14 cellular contexts compared by ENCODE assay signal in genomic region chr7:20280475-20281351, GRCh38. TPM values are rescaled to one million over a fixed set of nuclear protein-coding genes. Genes with fewer than 3 reads are reported as not detected.
A peak's percentile ranks its signal among the peaks of the same experiment; 100 is the strongest.
DNase-seq lines count a peak whose midpoint lies in the region; ATAC-seq, FAIRE-seq and TF ChIP-seq lines count a peak whose summit lies in the region.
"Had no signal": no experiment of that assay in that cellular context is flagged by ENCODE, and none has a peak within 500 bp of the region (broad histone marks: within the 10 kb centered on the region; RNA-seq: fewer than 3 reads in every experiment).

No MANE protein-coding gene starts in this region.

- no peaks in the 10 kb centered on the region for H3K36me3 Mint-ChIP-seq in activated naive CD8-positive, alpha-beta T cell treated with anti-CD3 and anti-CD28 coated beads, Interleukin-2, amount 50 U/mL, for 24 hours (ENCODE audit: low read depth)
- H3K36me3 Mint-ChIP-seq in H9 (ENCODE audit: insufficient read depth in 1 of 3, low read depth in 3 of 3): no peaks in the 10 kb centered on the region

- H3K23me2 ChIP-seq in H9 (ENCODE audit: insufficient read length, low read depth, low read length, poor library complexity, severe bottlenecking): no peaks in the 10 kb centered on the region

- H3K27me3 Mint-ChIP-seq in activated naive CD8-positive, alpha-beta T cell treated with anti-CD3 and anti-CD28 coated beads, Interleukin-2, amount 50 U/mL, for 24 hours: no peaks in the 10 kb centered on the region
- no peaks in the 10 kb centered on the region for H3K27me3 Mint-ChIP-seq in H9 (ENCODE audit: low read depth)
- H3K27me3 Mint-ChIP-seq: effector memory CD8-positive, alpha-beta T cell had no signal

- no peak overlapping the region for H3K9ac ChIP-seq in H9 (ENCODE audit: extremely low read depth, insufficient read length, low read length)

- H4K91ac ChIP-seq in H9 (ENCODE audit: insufficient read length, low read depth, low read length): no peak overlapping the region

- H3K4ac ChIP-seq in H9 (ENCODE audit: low read depth, low read length): no peak overlapping the region

- no peak overlapping the region for H4K5ac ChIP-seq in H9 (ENCODE audit: insufficient read length, low read depth, low read length)

- 100% methylated on average over 1 of the region's 8 CpGs for WGBS in H9 (ENCODE audit: extremely low coverage, insufficient read length, low lambda C conversion rate)

- no peak overlapping the region for H3K23ac ChIP-seq in H9 (ENCODE audit: insufficient read length, low read depth, low read length)

- FAIRE-seq in D721Med (lab: Jason Lieb, UNC): peak; percentile 35

- ATAC-seq in activated naive CD8-positive, alpha-beta T cell treated with anti-CD3 and anti-CD28 coated beads, Interleukin-2, amount 50 U/mL, for 24 hours: peak; percentile 46
- ATAC-seq in foreskin keratinocyte: peak; percentile 97
- ATAC-seq in GM19023 (IDR thresholded peaks at IDR 0.05; ENCODE audit: unreplicated experiment): no peak
- ATAC-seq: effector memory CD8-positive, alpha-beta T cell; psoas muscle had no signal

- H3K27ac Mint-ChIP-seq in activated naive CD8-positive, alpha-beta T cell treated with anti-CD3 and anti-CD28 coated beads, Interleukin-2, amount 50 U/mL, for 24 hours: no peak overlapping the region
- peak overlapping the region in 1 of 3 experiments; percentile 4; a peak in 1 of 7 replicates for H3K27ac Mint-ChIP-seq in H9
- H3K27ac Mint-ChIP-seq: effector memory CD8-positive, alpha-beta T cell had no signal

- no peaks in the 10 kb centered on the region for H3K79me1 ChIP-seq in H9 (ENCODE audit: insufficient read depth, low read depth, low read length, poor library complexity, severe bottlenecking)

- no peak overlapping the region for H3K4me3 Mint-ChIP-seq in activated naive CD8-positive, alpha-beta T cell treated with anti-CD3 and anti-CD28 coated beads, Interleukin-2, amount 50 U/mL, for 24 hours
- no peak overlapping the region for H3K4me3 Mint-ChIP-seq in H9
- H3K4me3 Mint-ChIP-seq: effector memory CD8-positive, alpha-beta T cell had no signal

- no peak overlapping the region for H3K14ac ChIP-seq in H9 (ENCODE audit: insufficient read depth, low read length)

- H3K27me3 ChIP-seq in foreskin keratinocyte (no peaks in the 10 kb centered on the region), H9 (ENCODE audit: insufficient read depth, low read length) (no peaks in the 10 kb centered on the region)

- H3K79me2 ChIP-seq in H9 (ENCODE audit: insufficient read depth, low read length): no peaks in the 10 kb centered on the region

- no peaks in the 10 kb centered on the region for H3K9me3 Mint-ChIP-seq in activated naive CD8-positive, alpha-beta T cell treated with anti-CD3 and anti-CD28 coated beads, Interleukin-2, amount 50 U/mL, for 24 hours
- no peaks in the 10 kb centered on the region for H3K9me3 Mint-ChIP-seq in H9
- H3K9me3 Mint-ChIP-seq: effector memory CD8-positive, alpha-beta T cell had no signal

- no peak overlapping the region for H3T11ph ChIP-seq in H9 (ENCODE audit: low read length)

- H3K56ac ChIP-seq in H9 (ENCODE audit: insufficient read length, low read depth, low read length): no peak overlapping the region

- TF ChIP-seq CTCF in D721Med (IDR thresholded peaks at IDR 0.05; ENCODE audit: insufficient read depth, missing control alignments): no peak
- TF ChIP-seq CTCF in foreskin keratinocyte (conservative IDR thresholded peaks at IDR 0.05): no peak
- TF ChIP-seq CTCF in H9 (conservative IDR thresholded peaks at IDR 0.05): no peak

- no peak for DNase-seq in D721Med (ENCODE audit: insufficient read length, low spot score)
- DNase-seq in HS-27A (ENCODE audit: low read depth): peak; percentile 5
- DNase-seq in activated naive CD8-positive, alpha-beta T cell treated with anti-CD3 and anti-CD28 coated beads, Interleukin-2, amount 50 U/mL, for 24 hours: no peak
- peak in 1 of 2 donors; percentile 65 for DNase-seq in foreskin keratinocyte
- no peak for DNase-seq in H9
- DNase-seq in NOMO-1 treated with DMSO at 0.1 percent for 48 hours (lab: John Stamatoyannopoulos, UW; ENCODE audit: unreplicated experiment): no peak
- no peak for DNase-seq in activated CD4-positive, alpha-beta T cell treated with anti-CD3 and anti-CD28 coated beads for 48 hours
- DNase-seq: activated CD8-positive, alpha-beta memory T cell treated with anti-CD3 and anti-CD28 coated beads for 24 hours; COR-L47; effector memory CD8-positive, alpha-beta T cell; psoas muscle; stimulated activated CD4-positive, alpha-beta T cell treated with anti-CD3 and anti-CD28 coated beads, Interleukin-4, amount 100 ng/mL, for 24 hours; T-helper 1 cell had no signal

- H2BK20ac ChIP-seq in H9 (ENCODE audit: low read depth, low read length, poor library complexity, severe bottlenecking): no peak overlapping the region

- no peaks in the 10 kb centered on the region for H3K9me3 ChIP-seq in H9 (ENCODE audit: control insufficient read depth, low read depth, low read length)
- H3K9me3 ChIP-seq: psoas muscle had no signal

- H3K18ac ChIP-seq in H9 (ENCODE audit: insufficient read length, low read depth, low read length): no peak overlapping the region

- no peak overlapping the region for H2AFZ ChIP-seq in H9 (ENCODE audit: low read length)

- no peaks in the 10 kb centered on the region for H3K4me1 Mint-ChIP-seq in activated naive CD8-positive, alpha-beta T cell treated with anti-CD3 and anti-CD28 coated beads, Interleukin-2, amount 50 U/mL, for 24 hours
- H3K4me1 Mint-ChIP-seq in H9: peaks cover under 1 to 1% of the 10 kb centered on the region in 2 experiments; a peak in 3 of 4 replicates

- no peak overlapping the region for H2BK12ac ChIP-seq in H9 (ENCODE audit: insufficient read length, low read depth, low read length)

- no peak overlapping the region for H4K8ac ChIP-seq in H9 (replicated peaks; ENCODE audit: insufficient read length, low read depth, low read length)

- H4K20me1 ChIP-seq in H9 (ENCODE audit: control insufficient read depth, insufficient read depth, insufficient read length): no peaks in the 10 kb centered on the region

- no peaks in the 10 kb centered on the region for H3K4me1 ChIP-seq in foreskin keratinocyte
- H3K4me1 ChIP-seq in H9 (ENCODE audit: insufficient read depth, low read length): no peaks in the 10 kb centered on the region
- H3K4me1 ChIP-seq: psoas muscle had no signal

- H2AK5ac ChIP-seq in H9 (ENCODE audit: insufficient read length, low read length): no peak overlapping the region

- no peak overlapping the region for H2BK120ac ChIP-seq in H9 (ENCODE audit: low read depth, low read length, poor library complexity, severe bottlenecking)

- no peak overlapping the region for H3K4me2 ChIP-seq in H9 (ENCODE audit: insufficient read depth, insufficient read length, low read length)

- H2BK5ac ChIP-seq in H9 (ENCODE audit: insufficient read length, low read length): no peak overlapping the region

- no peak overlapping the region for H2BK15ac ChIP-seq in H9 (ENCODE audit: low read depth, low read length)

- no peak overlapping the region for H3K27ac ChIP-seq in foreskin keratinocyte
- H3K27ac ChIP-seq in H9 (ENCODE audit: insufficient read length, low read depth, low read length): no peak overlapping the region
- H3K27ac ChIP-seq: psoas muscle had no signal

RNA-seq across cellular contexts. Expression of gene ITGB8, which starts 50.0 kb away (rescaled TPM):
- total RNA-seq in foreskin keratinocyte (12.3 and 12.9 TPM in 2 replicates), H9 (2021) (7.1 and 7.6 TPM in 2 replicates)
- polyA plus RNA-seq in foreskin keratinocyte: 1.2 and 1.3 TPM in 2 replicates
